Comparison of ENCODE assay signal across 26 cellular contexts in the genomic region with DNA sequence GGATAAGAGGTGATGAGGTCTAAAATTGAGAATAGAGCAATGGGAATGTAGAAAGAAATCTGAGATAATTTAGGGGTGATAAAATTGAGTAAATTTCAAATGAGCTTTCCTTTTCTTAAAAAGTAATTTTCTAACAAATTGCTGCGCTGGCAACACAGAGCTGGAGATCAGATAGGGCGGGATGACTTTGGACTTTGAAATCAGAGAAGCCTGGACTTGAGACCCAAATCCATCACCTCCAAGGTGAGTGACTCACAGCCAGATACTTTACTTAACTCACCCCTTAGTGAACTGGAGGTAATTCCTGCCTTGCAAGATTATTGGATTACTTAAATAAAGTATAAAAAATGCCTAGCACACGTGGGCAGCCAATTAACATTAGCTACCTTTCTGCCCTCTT.
"Had no signal": no experiment of that assay in that cellular context is flagged by ENCODE, and none has a peak within 500 bp of the region (broad histone marks: within the 10 kb centered on the region; RNA-seq: fewer than 3 reads in every experiment).

No MANE protein-coding gene starts in this region.

- DNase-seq: activated CD4-positive, alpha-beta memory T cell treated with anti-CD3 and anti-CD28 coated beads for 36 hours; activated CD4-positive, alpha-beta T cell treated with anti-CD3 and anti-CD28 coated beads, Interleukin-2, amount 10 ng/mL, durations not matched to agents 7 days and 5 days; activated CD4-positive, CD25-positive, alpha-beta regulatory T cell; activated CD8-positive, alpha-beta memory T cell treated with anti-CD3 and anti-CD28 coated beads for 24 hours; activated gamma-delta T cell; activated naive CD4-positive, alpha-beta T cell treated with anti-CD3 and anti-CD28 coated beads for 36 hours; activated T-cell treated with anti-CD3 and anti-CD28 coated beads, Interleukin-2, amount 50 U/mL, for 4 hours; amygdala; NCI-H1092; NCI-H1417; NCI-H1930; NCI-H2171; NCI-H226; NCI-H526; NCI-H774; NK-92 treated with Interleukin-12 subunit alpha and Interleukin-12 subunit beta, amount 100 ng/mL, for 24 hours; OCI-M1; Right ventricle myocardium superior; SJCRH30; SK-N-SH; T-helper 1 cell had no signal

- H3K4me1 ChIP-seq: Peyer's patch, SJCRH30 had no signal

- H3K27me3 ChIP-seq: cardiac muscle cell, Peyer's patch, SJCRH30 had no signal

- H3K9ac ChIP-seq: KMS-11, SK-N-SH had no signal

- H3K27ac ChIP-seq: cardiac muscle cell, KMS-11, Peyer's patch, RWPE1, SJCRH30, VCaP had no signal

- H3K9me2 ChIP-seq: SK-N-SH had no signal

- H3K9me3 ChIP-seq: Peyer's patch, SJCRH30, SK-N-SH had no signal

- H3K4me3 ChIP-seq: cardiac muscle cell, Peyer's patch, SJCRH30 had no signal

- H3K36me3 ChIP-seq: cardiac muscle cell, Peyer's patch, SJCRH30 had no signal

- ATAC-seq: activated T-cell treated with anti-CD3 and anti-CD28 coated beads, Interleukin-2, amount 50 U/mL, for 4 hours had no signal

- H3K4me2 ChIP-seq: KMS-11, SK-N-SH had no signal
